Comparison of ENCODE assay signal across 20 cellular contexts in the genomic region with DNA sequence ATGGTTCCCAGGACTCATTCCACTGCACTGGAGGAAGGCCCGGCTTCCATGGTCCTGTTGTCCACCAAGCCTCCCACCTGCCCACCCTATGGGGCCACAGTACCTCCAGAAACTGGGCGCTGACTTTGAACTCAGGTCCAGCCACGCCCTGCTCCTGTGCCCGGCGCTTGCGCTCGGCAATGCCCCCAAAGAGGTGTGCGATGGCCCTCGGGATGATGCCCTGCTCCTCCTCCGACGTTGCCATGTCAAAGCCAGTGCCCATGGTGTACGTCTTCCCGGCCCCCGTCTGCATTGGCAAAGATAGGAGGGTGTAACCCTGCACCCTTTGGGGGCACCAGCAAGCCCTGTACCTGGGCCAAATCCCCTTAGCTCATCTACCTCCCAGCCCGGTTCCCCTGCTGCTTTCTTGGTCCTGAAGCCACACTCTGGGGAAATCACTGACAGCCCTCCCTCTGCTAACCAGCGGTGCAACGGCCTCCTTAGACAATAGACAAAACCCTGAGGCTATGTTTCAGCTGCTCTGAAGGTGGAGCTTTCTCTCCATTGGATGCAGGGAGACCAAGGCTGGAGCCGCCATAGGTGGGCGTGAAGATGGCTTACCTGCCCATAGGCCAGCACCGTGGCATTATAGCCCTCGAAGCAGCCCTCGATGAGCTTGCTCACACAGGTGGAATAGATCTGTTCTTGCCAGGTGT. TPM values are rescaled to one million over a fixed set of nuclear protein-coding genes. Genes with fewer than 3 reads are reported as not detected.
A peak's percentile ranks its signal among the peaks of the same experiment; 100 is the strongest.
DNase-seq lines count a peak whose midpoint lies in the region; FAIRE-seq and TF ChIP-seq lines count a peak whose summit lies in the region.
"Had no signal": no experiment of that assay in that cellular context is flagged by ENCODE, and none has a peak within 500 bp of the region (broad histone marks: within the 10 kb centered on the region; RNA-seq: fewer than 3 reads in every experiment).

No MANE protein-coding gene starts in this region.

- no peak overlapping the region for H3K4me3 Mint-ChIP-seq in chondrocyte (ENCODE audit: unreplicated experiment)

- no peaks in the 10 kb centered on the region for H3K36me3 Mint-ChIP-seq in chondrocyte (ENCODE audit: low read depth)

- H3K4me2 ChIP-seq in BLaER1, result 0 out of 2 replicates have a peak overlapping the region, but pooled peaks have one; percentile 53

- no peak for TF ChIP-seq CTCF in chondrocyte (IDR thresholded peaks at IDR 0.05)
- no peak for TF ChIP-seq CTCF in tibial nerve (IDR thresholded peaks at IDR 0.05)

- 92 to 95% methylated on average over 22 of the region's 22 CpGs for WGBS in tibial nerve, 2 donors

- H3K27me3 ChIP-seq in BLaER1 (no peaks in the 10 kb centered on the region), tibial nerve (no peaks in the 10 kb centered on the region)
- H3K27me3 ChIP-seq: right lobe of liver, upper lobe of right lung had no signal

- peaks cover 51% of the 10 kb centered on the region for H3K4me1 ChIP-seq in BLaER1
- peaks cover 0 to 8% (median 0%) of the 10 kb centered on the region in 4 donors for H3K4me1 ChIP-seq in tibial nerve
- H3K4me1 ChIP-seq: right lobe of liver had no signal

- peaks cover 79% of the 10 kb centered on the region for H3K36me3 ChIP-seq in BLaER1
- H3K36me3 ChIP-seq in tibial nerve, result peaks cover 0 to 12% (median 0%) of the 10 kb centered on the region in 3 donors
- H3K36me3 ChIP-seq: right lobe of liver, upper lobe of right lung had no signal

- peaks cover 95% of the 10 kb centered on the region for H4K20me1 ChIP-seq in BLaER1

- H3K4me3 ChIP-seq in BLaER1 (no peak overlapping the region), tibial nerve (no peak overlapping the region)
- H3K4me3 ChIP-seq: right lobe of liver, upper lobe of right lung had no signal

- DNase-seq in NCI-H1417 (lab: John Stamatoyannopoulos, UW) (peak in 2 of 3 experiments; percentile 60 to 88), NCI-H1417 treated with DMSO at 0.1 percent for 48 hours (lab: John Stamatoyannopoulos, UW) (no peak), NCI-H345 (lab: John Stamatoyannopoulos, UW) (peak; percentile 55), chondrocyte (ENCODE audit: low spot score) (peak; percentile 83), RCC 7860 (ENCODE audit: low spot score) (no peak), foreskin melanocyte (no peak), tibial nerve (ENCODE audit: low spot score in 2 of 2) (no peak)
- DNase-seq: 8988T; activated CD4-positive, CD25-positive, alpha-beta regulatory T cell; activated T-cell treated with anti-CD3 and anti-CD28 coated beads, Interleukin-2, amount 50 U/mL, for 1 hour; AML-193; GOT3; NCI-H1092; NCI-H82; OCI-M1; right lobe of liver; stimulated activated CD8-positive, alpha-beta memory T cell treated with anti-CD3 and anti-CD28 coated beads, Interleukin-4, amount 100 ng/mL, for 48 hours; upper lobe of right lung had no signal

- H3K9me3 ChIP-seq in BLaER1 (no peaks in the 10 kb centered on the region), tibial nerve (no peaks in the 10 kb centered on the region)
- H3K9me3 ChIP-seq: right lobe of liver, upper lobe of right lung had no signal

- no peak overlapping the region for H3K9ac ChIP-seq in BLaER1

- no peaks in the 10 kb centered on the region for H3K9me3 Mint-ChIP-seq in chondrocyte (ENCODE audit: low read depth)

- H3K27ac ChIP-seq in BLaER1 (peak overlapping the region; percentile 51; the same call in 1 of the 2 replicates), tibial nerve (no peak overlapping the region)
- H3K27ac ChIP-seq: HL-60, right lobe of liver, upper lobe of right lung had no signal

- FAIRE-seq in RCC 7860 (lab: Jason Lieb, UNC), result no peak

- H3K27ac Mint-ChIP-seq in chondrocyte (ENCODE audit: unreplicated experiment), result no peak overlapping the region

- TF ChIP-seq POLR2A in tibial nerve (IDR thresholded peaks at IDR 0.05), result no peak

- H3K27me3 Mint-ChIP-seq in chondrocyte (ENCODE audit: low read depth), result no peaks in the 10 kb centered on the region

- H3K4me1 Mint-ChIP-seq in chondrocyte (ENCODE audit: low read depth), result peaks cover 2% of the 10 kb centered on the region

- TF ChIP-seq EP300 in tibial nerve (IDR thresholded peaks at IDR 0.05), result no peak

RNA-seq across cellular contexts. Expression of a gene that starts 14.7 kb away (rescaled TPM):
- total RNA-seq in chondrocyte (1.1 to 2.6 TPM (median 2.6 TPM) in 3 replicates), tibial nerve (1 to 10 TPM in 3 of 4 donors, under 1 TPM in 1; 0.84 to 3.3 (median 2.6) TPM)

Comparison
In these comparisons a context has a peak if more than half of its experiments do, and no peak if none do; other contexts are left out.
1. DNase-seq: peak in NCI-H1417 (2 of 3), NCI-H345 (single experiment) and chondrocyte (single experiment); none in NCI-H1417 treated with DMSO at 0.1 percent for 48 hours (single experiment), RCC 7860 (single experiment), foreskin melanocyte (single experiment) and tibial nerve (0 of 2).